ENCODE assay signal across 8 cellular contexts in the genomic region with DNA sequence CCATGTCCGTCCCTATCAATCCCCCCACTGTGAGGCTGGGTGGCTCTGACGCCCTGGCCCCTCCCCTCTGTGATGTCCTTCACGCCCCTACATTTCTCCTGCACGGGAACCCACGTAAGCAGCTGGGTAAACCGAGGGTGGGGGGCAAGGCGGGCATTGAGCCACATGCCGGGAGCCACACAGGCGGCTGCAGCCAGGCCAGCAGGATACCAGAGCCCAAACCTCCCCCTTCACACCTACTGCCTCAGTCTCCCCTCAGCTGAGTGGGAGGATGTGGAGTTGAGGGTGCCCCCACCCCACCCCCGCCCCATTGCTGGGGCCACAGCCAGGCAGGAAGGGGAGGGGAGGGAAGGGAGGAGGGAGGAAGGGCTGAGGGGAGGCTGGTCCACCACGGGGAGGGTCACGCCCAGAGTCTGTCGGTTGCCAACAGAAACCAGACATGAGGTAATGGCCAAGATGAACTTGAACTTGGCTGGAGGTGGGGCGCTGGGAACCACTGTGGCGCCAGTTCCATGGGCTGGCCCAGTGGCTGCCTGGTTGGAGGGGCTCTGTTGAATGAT. TPM values are rescaled to one million over a fixed set of nuclear protein-coding genes. Genes with fewer than 3 reads are reported as not detected.
DNase-seq lines count a peak whose midpoint lies in the region; ATAC-seq and TF ChIP-seq lines count a peak whose summit lies in the region.

No MANE protein-coding gene starts in this region.

- ATAC-seq in gastroesophageal sphincter (peak; percentile 91), HG03565 (IDR thresholded peaks at IDR 0.05; ENCODE audit: unreplicated experiment) (no peak), GM19467 (IDR thresholded peaks at IDR 0.05; ENCODE audit: unreplicated experiment) (no peak)
- no peak for ATAC-seq in stimulated activated memory B cell treated with anti-CD40 and anti-IgM and Interleukin-4, amounts not matched to agents 10 μg/mL and 1 μg/mL and 100 μg/mL, for 72 hours

- peaks cover 0 to 85% of the 10 kb centered on the region in 2 donors for H3K36me3 ChIP-seq in gastroesophageal sphincter

- H3K4me3 Mint-ChIP-seq in stimulated activated memory B cell treated with anti-CD40 and anti-IgM and Interleukin-4, amounts not matched to agents 10 μg/mL and 1 μg/mL and 100 μg/mL, for 72 hours = no peak overlapping the region
- H3K4me3 Mint-ChIP-seq in activated T-helper 2 cell treated with anti-CD3 and anti-CD28 coated beads, Interferon-gamma antibody, Interleukin-2, Interleukin-4, amounts not matched to agents 10 μg/mL and 5 μg/mL and 100 μg/mL, durations not matched to agents 14 hours and 24 hours and 36 hours (ENCODE audit: low read depth) = no peak overlapping the region

- no peak for TF ChIP-seq POLR2A in gastroesophageal sphincter (IDR thresholded peaks at IDR 0.05)

- H3K36me3 Mint-ChIP-seq in stimulated activated memory B cell treated with anti-CD40 and anti-IgM and Interleukin-4, amounts not matched to agents 10 μg/mL and 1 μg/mL and 100 μg/mL, for 72 hours = peaks cover 19% of the 10 kb centered on the region
- no peaks in the 10 kb centered on the region for H3K36me3 Mint-ChIP-seq in activated T-helper 2 cell treated with anti-CD3 and anti-CD28 coated beads, Interferon-gamma antibody, Interleukin-2, Interleukin-4, amounts not matched to agents 10 μg/mL and 5 μg/mL and 100 μg/mL, durations not matched to agents 14 hours and 24 hours and 36 hours (ENCODE audit: low read depth)

- H3K27ac Mint-ChIP-seq in stimulated activated memory B cell treated with anti-CD40 and anti-IgM and Interleukin-4, amounts not matched to agents 10 μg/mL and 1 μg/mL and 100 μg/mL, for 72 hours = no peak overlapping the region
- no peak overlapping the region for H3K27ac Mint-ChIP-seq in activated T-helper 2 cell treated with anti-CD3 and anti-CD28 coated beads, Interferon-gamma antibody, Interleukin-2, Interleukin-4, amounts not matched to agents 10 μg/mL and 5 μg/mL and 100 μg/mL, durations not matched to agents 14 hours and 24 hours and 36 hours

- CTCF ChIA-PET in RWPE1 (lab: Yijun Ruan, JAX) = interaction anchor here (0.7 kb wide), 1 partner anchor 13 kb away, joined by 4 read pairs; no protein-coding TSS in a partner anchor

- no peaks in the 10 kb centered on the region for H3K27me3 Mint-ChIP-seq in stimulated activated memory B cell treated with anti-CD40 and anti-IgM and Interleukin-4, amounts not matched to agents 10 μg/mL and 1 μg/mL and 100 μg/mL, for 72 hours
- H3K27me3 Mint-ChIP-seq in activated T-helper 2 cell treated with anti-CD3 and anti-CD28 coated beads, Interferon-gamma antibody, Interleukin-2, Interleukin-4, amounts not matched to agents 10 μg/mL and 5 μg/mL and 100 μg/mL, durations not matched to agents 14 hours and 24 hours and 36 hours (ENCODE audit: low read depth) = no peaks in the 10 kb centered on the region

- TF ChIP-seq CTCF in RWPE1 (conservative IDR thresholded peaks at IDR 0.05; ENCODE audit: low read depth) (no peak), gastroesophageal sphincter (IDR thresholded peaks at IDR 0.05) (no peak)

- H3K4me1 Mint-ChIP-seq in stimulated activated memory B cell treated with anti-CD40 and anti-IgM and Interleukin-4, amounts not matched to agents 10 μg/mL and 1 μg/mL and 100 μg/mL, for 72 hours = peaks cover 7% of the 10 kb centered on the region
- H3K4me1 Mint-ChIP-seq in activated T-helper 2 cell treated with anti-CD3 and anti-CD28 coated beads, Interferon-gamma antibody, Interleukin-2, Interleukin-4, amounts not matched to agents 10 μg/mL and 5 μg/mL and 100 μg/mL, durations not matched to agents 14 hours and 24 hours and 36 hours (ENCODE audit: low read depth) = no peaks in the 10 kb centered on the region

- H3K4me1 ChIP-seq in gastroesophageal sphincter = peaks cover 4 to 96% (median 46%) of the 10 kb centered on the region in 3 donors

- TF ChIP-seq EP300 in gastroesophageal sphincter (IDR thresholded peaks at IDR 0.05) = peak; percentile 26

- POLR2A ChIA-PET in RWPE1 (lab: Yijun Ruan, JAX; ENCODE audit: low non-redundant PET) = no interaction called here

- WGBS in gastroesophageal sphincter (ENCODE audit: low coverage in 1 of 2), 2 donors = 0 to 4% methylated on average over 1 to 6 of the region's 15 CpGs

- peak overlapping the region in 1 of 2 donors; percentile 22 for H3K4me3 ChIP-seq in gastroesophageal sphincter

- no peaks in the 10 kb centered on the region for H3K9me3 Mint-ChIP-seq in stimulated activated memory B cell treated with anti-CD40 and anti-IgM and Interleukin-4, amounts not matched to agents 10 μg/mL and 1 μg/mL and 100 μg/mL, for 72 hours
- H3K9me3 Mint-ChIP-seq in activated T-helper 2 cell treated with anti-CD3 and anti-CD28 coated beads, Interferon-gamma antibody, Interleukin-2, Interleukin-4, amounts not matched to agents 10 μg/mL and 5 μg/mL and 100 μg/mL, durations not matched to agents 14 hours and 24 hours and 36 hours = no peaks in the 10 kb centered on the region

- H3K27ac ChIP-seq in RWPE1 (peak overlapping the region; percentile 67), gastroesophageal sphincter (peak overlapping the region; percentile 12 to 92 (median 86))

- H3K27me3 ChIP-seq in gastroesophageal sphincter = no peaks in the 10 kb centered on the region

- intact Hi-C loops in activated T-helper 2 cell treated with anti-CD3 and anti-CD28 coated beads, Interferon-gamma antibody, Interleukin-2, Interleukin-4, amounts not matched to agents 10 μg/mL and 5 μg/mL and 100 μg/mL, durations not matched to agents 14 hours and 24 hours and 36 hours (cut with micrococcal nuclease) = no loop called here

- no peaks in the 10 kb centered on the region for H3K9me3 ChIP-seq in gastroesophageal sphincter

- DNase-seq in Ammon's horn (ENCODE audit: low spot score) (peak; percentile 88), RWPE1 (ENCODE audit: low spot score) (peak; percentile 41), non-pigmented ciliary epithelial cell (ENCODE audit: low read depth) (peak; percentile 87)
- DNase-seq in activated T-helper 2 cell treated with anti-CD3 and anti-CD28 coated beads, Interferon-gamma antibody, Interleukin-2, Interleukin-4, amounts not matched to agents 10 μg/mL and 5 μg/mL and 100 μg/mL, durations not matched to agents 14 hours and 24 hours and 36 hours (ENCODE audit: low spot score) = no peak

RNA-seq across cellular contexts. Expression of gene SMIM24, which starts 20.9 kb away (rescaled TPM):
- total RNA-seq in gastroesophageal sphincter = not detected
- 0.51 and 0.84 TPM in 2 replicates for total RNA-seq in activated T-helper 2 cell treated with anti-CD3 and anti-CD28 coated beads, Interferon-gamma antibody, Interleukin-2, Interleukin-4, amounts not matched to agents 10 μg/mL and 5 μg/mL and 100 μg/mL, durations not matched to agents 14 hours and 24 hours and 36 hours

RNA-seq across cellular contexts. Expression of gene SMIM44, which starts 23.8 kb away (rescaled TPM):
- total RNA-seq in gastroesophageal sphincter = not detected
- not detected in 2 replicates for total RNA-seq in activated T-helper 2 cell treated with anti-CD3 and anti-CD28 coated beads, Interferon-gamma antibody, Interleukin-2, Interleukin-4, amounts not matched to agents 10 μg/mL and 5 μg/mL and 100 μg/mL, durations not matched to agents 14 hours and 24 hours and 36 hours

RNA-seq across cellular contexts. Expression of gene DOHH, which starts 41.1 kb away (rescaled TPM):
- 10 to 100 TPM; 16.5 to 30.7 (median 20.3) TPM for total RNA-seq in gastroesophageal sphincter
- 19.7 and 20.6 TPM in 2 replicates for total RNA-seq in activated T-helper 2 cell treated with anti-CD3 and anti-CD28 coated beads, Interferon-gamma antibody, Interleukin-2, Interleukin-4, amounts not matched to agents 10 μg/mL and 5 μg/mL and 100 μg/mL, durations not matched to agents 14 hours and 24 hours and 36 hours

RNA-seq across cellular contexts. Expression of gene FZR1, which starts 46.7 kb away (rescaled TPM):
- total RNA-seq in gastroesophageal sphincter = 10 to 100 TPM; 17.6 to 32.9 (median 23.0) TPM
- total RNA-seq in activated T-helper 2 cell treated with anti-CD3 and anti-CD28 coated beads, Interferon-gamma antibody, Interleukin-2, Interleukin-4, amounts not matched to agents 10 μg/mL and 5 μg/mL and 100 μg/mL, durations not matched to agents 14 hours and 24 hours and 36 hours = 44.3 and 49.2 TPM in 2 replicates
